In genomic region chr22:45052665-45053064, GRCh38 we compare ENCODE assay signal across 10 cellular contexts. TPM values are rescaled to one million over a fixed set of nuclear protein-coding genes. Genes with fewer than 3 reads are reported as not detected.
"Had no signal": no experiment of that assay in that cellular context is flagged by ENCODE, and none has a peak within 500 bp of the region (broad histone marks: within the 10 kb centered on the region; RNA-seq: fewer than 3 reads in every experiment).

No MANE protein-coding gene starts in this region.

RNA-seq across cellular contexts. Expression of gene PHF21B, which starts 42.9 kb away (rescaled TPM):
- total RNA-seq: activated CD4-positive, alpha-beta memory T cell treated with anti-CD3 and anti-CD28 coated beads for 36 hours; activated CD4-positive, alpha-beta T cell treated with anti-CD3 and anti-CD28 coated beads for 36 hours; activated naive CD4-positive, alpha-beta T cell treated with anti-CD3 and anti-CD28 coated beads for 36 hours; dermis blood vessel endothelial cell; endothelial cell of umbilical vein; fibroblast of villous mesenchyme; glomerular endothelial cell; T-helper 17 cell had no signal
- polyA plus RNA-seq: aorta, endothelial cell of umbilical vein, fibroblast of lung had no signal
